7 cellular contexts compared by ENCODE assay signal in genomic region chr20:54020868-54021267, GRCh38.
"Had no signal": no experiment of that assay in that cellular context is flagged by ENCODE, and none has a peak within 500 bp of the region (broad histone marks: within the 10 kb centered on the region; RNA-seq: fewer than 3 reads in every experiment).

No MANE protein-coding gene starts in this region.

- DNase-seq: GDM1, GF-D8 had no signal

- FAIRE-seq: G401.6, GM12891, GM12892, GM18507, GM19239 had no signal
